In genomic region chr15:30196007-30196375, GRCh38 we compare ENCODE assay signal across 8 cellular contexts.
DNase-seq lines count a peak whose midpoint lies in the region; ATAC-seq and TF ChIP-seq lines count a peak whose summit lies in the region.
"Not testable (repeated sequence)": the region's sequence is repeated elsewhere in the genome, so short reads cannot be mapped to it uniquely, and the experiment has no call there.

No MANE protein-coding gene starts in this region.

- not testable (repeated sequence) for H3K27ac Mint-ChIP-seq in Caco-2 (ENCODE audit: unreplicated experiment); activated CD4-positive, alpha-beta memory T cell treated with anti-CD3 and anti-CD28 coated beads for 36 hours; progenitor cell of endocrine pancreas

- not testable (repeated sequence) for H3K9me3 ChIP-seq in Caco-2; Panc1 (ENCODE audit: control insufficient read depth, insufficient read depth, low read depth, low read length); ascending aorta; thoracic aorta

- H3K4me1 ChIP-seq in Caco-2; Panc1 (ENCODE audit: control insufficient read depth, insufficient read depth, low read length); ascending aorta; thoracic aorta (ENCODE audit: control insufficient read depth in 1 of 2, low read depth in 2 of 2): not testable (repeated sequence)

- not testable (repeated sequence) for TF ChIP-seq CTCF in Caco-2 (IDR thresholded peaks at IDR 0.05; ENCODE audit: insufficient read depth in 1 of 2, low read depth in 1 of 2, low read length in 1 of 2, severe bottlenecking in 1 of 2, unreplicated experiment in 1 of 2); Panc1 (IDR thresholded peaks at IDR 0.05); ascending aorta (IDR thresholded peaks at IDR 0.05); lower leg skin (IDR thresholded peaks at IDR 0.05); thoracic aorta (IDR thresholded peaks at IDR 0.05)
- TF ChIP-seq CTCF in progenitor cell of endocrine pancreas (IDR thresholded peaks at IDR 0.05; ENCODE audit: unreplicated experiment): peak; percentile 15

- H3K36me3 Mint-ChIP-seq in Caco-2 (ENCODE audit: insufficient read depth, unreplicated experiment); activated CD4-positive, alpha-beta memory T cell treated with anti-CD3 and anti-CD28 coated beads for 36 hours; progenitor cell of endocrine pancreas (ENCODE audit: insufficient read depth): not testable (repeated sequence)

- intact Hi-C loops in Caco-2 (cut with micrococcal nuclease; ENCODE audit: unreplicated experiment); Panc1 (cut with micrococcal nuclease; ENCODE audit: unreplicated experiment); activated CD4-positive, alpha-beta memory T cell treated with anti-CD3 and anti-CD28 coated beads for 36 hours (cut with micrococcal nuclease); ascending aorta (cut with DNase I); Right ventricle myocardium superior (cut with DNase I); lower leg skin (cut with DNase I; ENCODE audit: low total_unique reads): not testable (repeated sequence)

- H3K27me3 ChIP-seq in Caco-2 (replicated peaks; ENCODE audit: control insufficient read depth, insufficient read depth, low read length); Panc1 (ENCODE audit: control insufficient read depth, insufficient read depth, low read length); ascending aorta; thoracic aorta (replicated peaks; ENCODE audit: insufficient read depth): not testable (repeated sequence)

- CTCF ChIA-PET in Caco-2 (lab: Charles Lee); Panc1 (lab: Charles Lee); activated CD4-positive, alpha-beta memory T cell treated with anti-CD3 and anti-CD28 coated beads for 36 hours (lab: Charles Lee): not testable (repeated sequence)

- H3K4me3 Mint-ChIP-seq in Caco-2 (ENCODE audit: unreplicated experiment); activated CD4-positive, alpha-beta memory T cell treated with anti-CD3 and anti-CD28 coated beads for 36 hours; progenitor cell of endocrine pancreas (ENCODE audit: low read depth): not testable (repeated sequence)

- not testable (repeated sequence) for H3K36me3 ChIP-seq in Caco-2 (ENCODE audit: control insufficient read depth, insufficient read depth, low read length); Panc1 (ENCODE audit: control insufficient read depth, insufficient read depth, low read length); ascending aorta; thoracic aorta

- not testable (repeated sequence) for H3K27me3 Mint-ChIP-seq in Caco-2 (ENCODE audit: insufficient read depth, unreplicated experiment); activated CD4-positive, alpha-beta memory T cell treated with anti-CD3 and anti-CD28 coated beads for 36 hours; progenitor cell of endocrine pancreas

- peak; percentile 11 to 29 for DNase-seq in Caco-2
- not testable (repeated sequence) for DNase-seq in Panc1 (ENCODE audit: low read depth, low spot score); thoracic aorta (ENCODE audit: low spot score)
- DNase-seq in activated CD4-positive, alpha-beta memory T cell treated with anti-CD3 and anti-CD28 coated beads for 36 hours: peak; percentile 54
- DNase-seq in ascending aorta (ENCODE audit: low spot score in 2 of 2): peak in 1 of 2 donors; percentile 64
- peak; percentile 50 for DNase-seq in Right ventricle myocardium superior
- peak; percentile 15 to 88 for DNase-seq in lower leg skin (ENCODE audit: low spot score in 2 of 2)
- peak; percentile 60 for DNase-seq in progenitor cell of endocrine pancreas (ENCODE audit: low spot score, unreplicated experiment)

- no CpG with 5 or more reads among the region's 32 CpGs for WGBS in lower leg skin, 2 donors

- not testable (repeated sequence) for BruUV-seq in Caco-2 (replicated peaks; lab: Mats Ljungman, UMichigan); Panc1 (replicated peaks; lab: Mats Ljungman, UMichigan)

- H3K4me3 ChIP-seq in Caco-2 (ENCODE audit: low read depth, low read length); lower leg skin (ENCODE audit: low read depth, poor library complexity, severe bottlenecking): not testable (repeated sequence)
- H3K4me3 ChIP-seq in Panc1 (ENCODE audit: low read depth in 2 of 2, low read length in 2 of 2): peak overlapping the region in 1 of 2 experiments; percentile 16; a peak in 1 of 4 replicates
- peak overlapping the region; percentile 40 to 62 for H3K4me3 ChIP-seq in ascending aorta
- peak overlapping the region; percentile 60 for H3K4me3 ChIP-seq in thoracic aorta

- POLR2A ChIA-PET in Caco-2 (lab: Charles Lee); Panc1 (lab: Charles Lee); activated CD4-positive, alpha-beta memory T cell treated with anti-CD3 and anti-CD28 coated beads for 36 hours (lab: Charles Lee): not testable (repeated sequence)

- not testable (repeated sequence) for TF ChIP-seq POLR2A in lower leg skin (IDR thresholded peaks at IDR 0.05)

- peak; percentile 45 for ATAC-seq in Panc1
- ATAC-seq in Right ventricle myocardium superior (ENCODE audit: poor library complexity): peak; percentile 55
- not testable (repeated sequence) for ATAC-seq in thoracic aorta (ENCODE audit: insufficient number of reproducible peaks, low FRiP score, low read depth)

- H3K4me1 Mint-ChIP-seq in Caco-2 (ENCODE audit: low read depth, unreplicated experiment); activated CD4-positive, alpha-beta memory T cell treated with anti-CD3 and anti-CD28 coated beads for 36 hours (ENCODE audit: low read depth); progenitor cell of endocrine pancreas (ENCODE audit: low read depth): not testable (repeated sequence)

- in situ Hi-C loops in Panc1 (cut with HindIII; ENCODE audit: low pct_unique_long_range_greater_than_20kb, low sequenced_read_pairs): not testable (repeated sequence)

- H3K9me3 Mint-ChIP-seq in Caco-2 (ENCODE audit: unreplicated experiment); activated CD4-positive, alpha-beta memory T cell treated with anti-CD3 and anti-CD28 coated beads for 36 hours; progenitor cell of endocrine pancreas (ENCODE audit: low read depth): not testable (repeated sequence)

- H3K27ac ChIP-seq in Panc1 (ENCODE audit: low read length); ascending aorta; thoracic aorta: not testable (repeated sequence)
